In genomic region chr22:15761151-15761777, GRCh38 we compare ENCODE assay signal across 8 cellular contexts.
DNase-seq lines count a peak whose midpoint lies in the region; ATAC-seq, FAIRE-seq and TF ChIP-seq lines count a peak whose summit lies in the region.
"Not testable (repeated sequence)": the region's sequence is repeated elsewhere in the genome, so short reads cannot be mapped to it uniquely, and the experiment has no call there.

No MANE protein-coding gene starts in this region.

- not testable (repeated sequence) for H3K27ac Mint-ChIP-seq in chondrocyte (ENCODE audit: unreplicated experiment)

- not testable (repeated sequence) for H3K27me3 ChIP-seq in Panc1 (ENCODE audit: control insufficient read depth, insufficient read depth, low read length); spleen (replicated peaks in 1 of 7); upper lobe of left lung

- not testable (repeated sequence) for FAIRE-seq in kidney (lab: Jason Lieb, UNC)

- not testable (repeated sequence) for TF ChIP-seq CTCF in Panc1 (IDR thresholded peaks at IDR 0.05); chondrocyte (IDR thresholded peaks at IDR 0.05); kidney (IDR thresholded peaks at IDR 0.05; ENCODE audit: borderline replicate concordance, extremely low read depth, insufficient read depth); spleen (IDR thresholded peaks at IDR 0.05 in 8 of 11, conservative IDR thresholded peaks at IDR 0.05 in 3 of 11); upper lobe of left lung (IDR thresholded peaks at IDR 0.05)

- not testable (repeated sequence) for H3K27me3 Mint-ChIP-seq in chondrocyte (ENCODE audit: low read depth)

- not testable (repeated sequence) for H3K36me3 ChIP-seq in Panc1 (ENCODE audit: control insufficient read depth, insufficient read depth, low read length); kidney (ENCODE audit: control insufficient read depth in 1 of 2, insufficient read depth in 2 of 2, low read length in 2 of 2); spleen; upper lobe of left lung

- BruUV-seq in Panc1 (replicated peaks; lab: Mats Ljungman, UMichigan) = not testable (repeated sequence)

- H3K4me1 Mint-ChIP-seq in chondrocyte (ENCODE audit: low read depth) = not testable (repeated sequence)

- H3K36me3 Mint-ChIP-seq in chondrocyte (ENCODE audit: low read depth) = not testable (repeated sequence)

- CTCF ChIA-PET in Panc1 (lab: Charles Lee) = not testable (repeated sequence)

- H3K27ac ChIP-seq in Panc1 (ENCODE audit: low read length); kidney (ENCODE audit: low read depth in 2 of 2, low read length in 2 of 2); spleen; upper lobe of left lung: not testable (repeated sequence)

- intact Hi-C loops in Panc1 (cut with micrococcal nuclease; ENCODE audit: unreplicated experiment); Right ventricle myocardium superior (cut with DNase I); kidney (cut with DNase I); spleen (cut with DNase I; ENCODE audit: low total_unique reads): not testable (repeated sequence)

- H3K4me3 Mint-ChIP-seq in chondrocyte (ENCODE audit: unreplicated experiment) = not testable (repeated sequence)

- not testable (repeated sequence) for H3K9me3 Mint-ChIP-seq in chondrocyte (ENCODE audit: low read depth)

- in situ Hi-C loops in Panc1 (cut with HindIII; ENCODE audit: low pct_unique_long_range_greater_than_20kb, low sequenced_read_pairs) = not testable (repeated sequence)

- TF ChIP-seq EP300 in upper lobe of left lung (IDR thresholded peaks at IDR 0.05) = not testable (repeated sequence)

- not testable (repeated sequence) for DNase-seq in Panc1 (ENCODE audit: low read depth, low spot score)
- DNase-seq in activated effector memory CD4-positive, alpha-beta T cell treated with anti-CD3 and anti-CD28 coated beads, Interleukin-2, amount 50 U/mL, for 16 hours = peak; percentile 61
- DNase-seq in chondrocyte (ENCODE audit: low spot score) (peak; percentile 84), Right ventricle myocardium superior (peak; percentile 15), kidney (peak; percentile 71), myocyte (ENCODE audit: low read depth) (peak; percentile 2), spleen (peak; percentile 78), upper lobe of left lung (peak in 1 of 2 donors; percentile 80)

- not testable (repeated sequence) for H3K4me3 ChIP-seq in Panc1 (ENCODE audit: low read depth in 2 of 2, low read length in 2 of 2); kidney (ENCODE audit: low read length in 2 of 2); spleen; upper lobe of left lung

- POLR2A ChIA-PET in Panc1 (lab: Charles Lee) = not testable (repeated sequence)

- TF ChIP-seq POLR2A in spleen (IDR thresholded peaks at IDR 0.05); upper lobe of left lung (IDR thresholded peaks at IDR 0.05): not testable (repeated sequence)

- H3K4me1 ChIP-seq in Panc1 (ENCODE audit: control insufficient read depth, insufficient read depth, low read length); kidney (ENCODE audit: control insufficient read depth in 1 of 2, insufficient read depth in 1 of 2, low read depth in 1 of 2, low read length in 2 of 2); spleen; upper lobe of left lung: not testable (repeated sequence)

- H3K9ac ChIP-seq in kidney (ENCODE audit: low read length in 2 of 2) = not testable (repeated sequence)

- not testable (repeated sequence) for H3K9me3 ChIP-seq in Panc1 (ENCODE audit: control insufficient read depth, insufficient read depth, low read depth, low read length); kidney (ENCODE audit: control insufficient read depth in 1 of 2, low read length in 2 of 2); upper lobe of left lung
- peaks cover 0 to 14% (median 5%) of the 10 kb centered on the region in 8 donors for H3K9me3 ChIP-seq in spleen

- 87 to 91% (median 90%) methylated on average over 13 to 26 of the region's 30 CpGs for WGBS in spleen, 5 donors
- WGBS in upper lobe of left lung, 2 donors = 87% methylated on average over 16 of the region's 30 CpGs; no CpG with 5 or more reads in 1 of the 2 donors

- peak; percentile 38; the same call in 1 of the 2 replicates for ATAC-seq in Panc1
- not testable (repeated sequence) for ATAC-seq in Right ventricle myocardium superior (ENCODE audit: poor library complexity)
- ATAC-seq in upper lobe of left lung (ENCODE audit: low FRiP score in 2 of 2) = peak; percentile 64 to 96
